ENCODE assay signal across 24 cellular contexts in the genomic region with DNA sequence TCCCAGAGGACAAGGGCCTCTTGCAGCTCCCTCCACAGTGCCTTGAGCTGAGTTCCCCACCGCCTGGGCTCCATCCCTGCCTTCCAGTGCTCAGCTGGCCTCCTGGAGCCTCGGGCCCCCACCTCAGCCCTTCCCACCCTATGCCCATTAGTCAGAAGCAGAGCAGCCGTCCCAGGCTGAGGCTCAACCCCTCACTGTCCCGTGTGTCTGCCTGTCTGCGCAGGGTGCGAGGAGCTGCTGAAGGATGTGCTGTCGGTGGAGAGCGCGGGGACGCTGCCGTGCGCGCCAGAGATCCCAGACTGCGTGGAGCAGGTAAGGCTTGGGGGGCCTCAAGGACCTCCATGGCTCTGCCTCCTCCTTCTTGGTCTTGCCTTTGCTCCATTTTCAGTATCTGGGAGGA.
"Had no signal": no experiment of that assay in that cellular context is flagged by ENCODE, and none has a peak within 500 bp of the region (broad histone marks: within the 10 kb centered on the region; RNA-seq: fewer than 3 reads in every experiment).

No MANE protein-coding gene starts in this region.

- FAIRE-seq: endometrium, keratinocyte had no signal

- H3K9me3 ChIP-seq: esophagus muscularis mucosa, gastrocnemius medialis, heart right ventricle, left ventricle myocardium inferior, lower lobe of right lung, prostate gland, right lobe of liver, tibial artery, upper lobe of right lung, vagina had no signal

- H3K36me3 ChIP-seq: esophagus muscularis mucosa, gastrocnemius medialis, heart right ventricle, left ventricle myocardium inferior, lower lobe of right lung, neural progenitor cell, prostate gland, right lobe of liver, tibial artery, upper lobe of right lung, vagina had no signal

- H3K27me3 ChIP-seq: neural progenitor cell, right lobe of liver, vagina had no signal

- H3K27ac ChIP-seq: epithelial cell of prostate, esophagus muscularis mucosa, gastrocnemius medialis, heart right ventricle, left ventricle myocardium inferior, lower lobe of right lung, neural progenitor cell, parathyroid adenoma, prostate gland, right lobe of liver, tibial artery, upper lobe of right lung, vagina had no signal

- ATAC-seq: gastrocnemius medialis, heart right ventricle, left cardiac atrium, right lobe of liver, upper lobe of right lung had no signal

- H3K4me3 ChIP-seq: esophagus muscularis mucosa, gastrocnemius medialis, heart right ventricle, left ventricle myocardium inferior, lower lobe of right lung, neural progenitor cell, prostate gland, right lobe of liver, tibial artery, upper lobe of right lung, vagina had no signal

- H3K9ac ChIP-seq: neural progenitor cell, parathyroid adenoma had no signal

- H3K4me3 Mint-ChIP-seq: memory B cell; mesothelial cell of epicardium; natural killer cell treated with Interleukin-12 subunit alpha and Interleukin-12 subunit beta and Interleukin-15 and Interleukin-18, amount 100 ng/mL, for 72 hours; neural progenitor cell; stimulated activated memory B cell treated with anti-CD40 and anti-IgM and Interleukin-4, amounts not matched to agents 10 μg/mL and 1 μg/mL and 100 μg/mL, for 72 hours; stimulated activated naive CD8-positive, alpha-beta T cell treated with anti-CD3 and anti-CD28 coated beads, Interleukin-15, Interleukin-2, amounts not matched to agents 100 ng/mL and 50 ng/mL, for 24 hours had no signal

- H3K4me2 ChIP-seq: neural progenitor cell had no signal

- H3K36me3 Mint-ChIP-seq: mesothelial cell of epicardium; natural killer cell treated with Interleukin-12 subunit alpha and Interleukin-12 subunit beta and Interleukin-15 and Interleukin-18, amount 100 ng/mL, for 72 hours; neural progenitor cell had no signal

- H3K4me1 ChIP-seq: gastrocnemius medialis, parathyroid adenoma, prostate gland, right lobe of liver, vagina had no signal

- H3K9me3 Mint-ChIP-seq: natural killer cell treated with Interleukin-12 subunit alpha and Interleukin-12 subunit beta and Interleukin-15 and Interleukin-18, amount 100 ng/mL, for 72 hours; neural progenitor cell; stimulated activated naive CD8-positive, alpha-beta T cell treated with anti-CD3 and anti-CD28 coated beads, Interleukin-15, Interleukin-2, amounts not matched to agents 100 ng/mL and 50 ng/mL, for 24 hours had no signal

- DNase-seq: gastrocnemius medialis; heart right ventricle; left cardiac atrium; left ventricle myocardium inferior; lower lobe of right lung; occipital lobe; stimulated activated CD4-positive, alpha-beta T cell treated with anti-CD3 and anti-CD28 coated beads, Interleukin-4, amount 100 ng/mL, for 1 hour; stimulated activated CD8-positive, alpha-beta memory T cell treated with anti-CD3 and anti-CD28 coated beads, Interleukin-4, amount 100 ng/mL, for 48 hours; tibial artery; upper lobe of right lung had no signal

- H3K4me1 Mint-ChIP-seq: mesothelial cell of epicardium had no signal

- H3K27ac Mint-ChIP-seq: memory B cell; mesothelial cell of epicardium; stimulated activated memory B cell treated with anti-CD40 and anti-IgM and Interleukin-4, amounts not matched to agents 10 μg/mL and 1 μg/mL and 100 μg/mL, for 72 hours had no signal
